In the genomic region with DNA sequence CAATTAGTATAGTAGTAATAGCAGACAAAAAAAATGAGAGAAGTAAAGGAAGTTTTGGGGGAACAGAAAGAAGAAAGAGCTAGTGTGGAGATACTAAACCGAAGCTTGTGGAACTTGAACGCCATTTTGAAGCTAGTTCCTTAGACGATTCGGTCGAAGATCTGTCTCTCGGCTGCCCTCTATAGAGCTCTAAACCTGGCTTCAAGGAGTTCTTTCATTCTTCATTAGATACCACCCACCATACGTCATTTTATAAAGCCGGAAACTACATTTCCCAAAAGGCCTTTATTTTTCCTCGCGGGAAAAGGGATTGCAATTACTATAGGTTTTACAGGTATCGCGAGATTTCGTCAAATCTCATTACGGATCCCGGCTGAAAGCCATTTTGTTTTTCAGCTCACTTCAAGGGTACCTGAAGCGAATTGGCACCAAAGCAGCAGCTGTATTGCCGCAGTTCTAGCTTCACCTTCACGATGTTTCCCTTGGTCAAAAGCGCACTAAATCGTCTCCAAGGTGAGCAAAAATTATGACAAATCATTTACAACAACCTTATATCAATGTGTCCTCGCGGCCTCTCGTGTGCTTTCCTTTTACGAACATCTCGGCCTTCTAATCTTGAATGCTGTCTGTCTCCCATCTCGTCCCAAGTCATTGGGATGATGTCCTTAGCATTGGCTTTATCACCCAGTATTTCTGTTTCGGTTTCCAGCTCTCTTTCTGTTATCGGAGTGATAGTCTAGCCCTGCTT, we compare ENCODE assay signal across 8 cellular contexts. TPM values are rescaled to one million over a fixed set of nuclear protein-coding genes. Genes with fewer than 3 reads are reported as not detected.
DNase-seq lines count a peak whose midpoint lies in the region; ATAC-seq, FAIRE-seq and TF ChIP-seq lines count a peak whose summit lies in the region.

A gene with protein sequence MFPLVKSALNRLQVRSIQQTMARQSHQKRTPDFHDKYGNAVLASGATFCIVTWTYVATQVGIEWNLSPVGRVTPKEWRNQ (plus strand): TSS at position 388 of the 748 bp plus-strand sequence. CDS start 86 bp downstream, at position 474.

- intact Hi-C loops in body of pancreas (cut with DNase I), result no loop called here

- H3K4me1 ChIP-seq in body of pancreas, result peaks cover 7% of the 10 kb centered on the region

- DNase-seq in NCI-H2029 (lab: John Stamatoyannopoulos, UW) (peak; percentile 93), T-helper 22 cell (ENCODE audit: low read depth) (peak; percentile 51), body of pancreas (peak; percentile 70 to 89 (median 79)), hypothalamus (lab: John Stamatoyannopoulos, UW) (peak in 45 of 51 donors; percentile 0 to 92 (median 37)), retina (peak; percentile 91)

- H3K4me3 ChIP-seq in body of pancreas, result peak within 1 kb of the TSS; percentile 6 to 65

- 0 to 1% methylated on average over 26 to 28 of the region's 28 CpGs for WGBS in body of pancreas, 2 donors

- peak within 1 kb of the TSS; percentile 70 to 89 (median 80) for H3K27ac ChIP-seq in body of pancreas

- no peaks in the 10 kb centered on the region for H3K27me3 ChIP-seq in body of pancreas

- peak; percentile 41 to 84 (median 82) for TF ChIP-seq POLR2A in body of pancreas (IDR thresholded peaks at IDR 0.05)

- H3K36me3 ChIP-seq in body of pancreas (replicated peaks in 1 of 2; ENCODE audit: insufficient read depth in 1 of 2, low read depth in 2 of 2), result no peaks in the 10 kb centered on the region

- ATAC-seq in GM18511 (IDR thresholded peaks at IDR 0.05; ENCODE audit: unreplicated experiment) (peak; percentile 66), HG03039 (IDR thresholded peaks at IDR 0.05; ENCODE audit: unreplicated experiment) (peak; percentile 58), body of pancreas (peak; percentile 83)

- peak in 5 of 7 experiments; percentile 8 to 55 (median 52) for TF ChIP-seq CTCF in body of pancreas (IDR thresholded peaks at IDR 0.05)

- FAIRE-seq in A204.1 (lab: Jason Lieb, UNC), result peak; percentile 98

- no peaks in the 10 kb centered on the region for H3K9me3 ChIP-seq in body of pancreas

RNA-seq across cellular contexts. Expression of the gene that starts here (rescaled TPM):
- 100 to 1,000 TPM; 150 to 190 TPM for total RNA-seq in body of pancreas

Comparison
In these comparisons a context has a peak if more than half of its experiments do, and no peak if none do; other contexts are left out.
1. Peak in every context shown above with its lines: DNase-seq, ATAC-seq, H3K4me3 ChIP-seq and H3K27ac ChIP-seq.
2. DNase-seq: peak in every context shown above with its lines; median percentile 93 in NCI-H2029; 91 in retina; 79 in body of pancreas; 51 in T-helper 22 cell; 37 in hypothalamus.